ENCODE assay signal across 17 cellular contexts in the genomic region with DNA sequence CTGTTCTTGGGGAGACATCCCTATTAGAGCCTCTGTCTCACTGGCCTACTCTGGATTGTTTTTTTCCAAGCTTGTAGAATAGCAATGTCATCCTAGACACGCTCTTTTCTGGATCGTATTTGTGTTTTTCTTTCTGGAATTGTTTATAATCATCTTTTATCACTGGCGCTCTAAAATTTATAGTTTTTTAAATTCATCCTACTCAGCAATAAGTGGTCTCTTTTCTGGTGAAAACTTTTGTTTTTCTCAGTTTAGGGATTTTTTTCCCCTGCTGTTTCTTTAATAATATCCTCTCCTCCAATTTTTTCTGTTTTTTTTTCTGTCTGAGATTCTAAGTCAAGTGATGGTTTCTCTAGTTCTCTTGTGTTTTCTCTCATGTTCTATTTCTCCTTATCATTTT. TPM values are rescaled to one million over a fixed set of nuclear protein-coding genes. Genes with fewer than 3 reads are reported as not detected.
A peak's percentile ranks its signal among the peaks of the same experiment; 100 is the strongest.
DNase-seq lines count a peak whose midpoint lies in the region; ATAC-seq, FAIRE-seq and TF ChIP-seq lines count a peak whose summit lies in the region.
"Had no signal": no experiment of that assay in that cellular context is flagged by ENCODE, and none has a peak within 500 bp of the region (broad histone marks: within the 10 kb centered on the region; RNA-seq: fewer than 3 reads in every experiment).

No MANE protein-coding gene starts in this region.

- in situ Hi-C loops in K562 (cut with MboI): loop anchor here (10.0 kb wide), 1 partner anchor 153 kb away; a partner anchor contains a TSS

- H4K20me1 ChIP-seq in SK-N-SH (ENCODE audit: insufficient read depth) (no peaks in the 10 kb centered on the region), K562 (replicated peaks; ENCODE audit: control insufficient read depth, insufficient read depth, low read length) (no peaks in the 10 kb centered on the region)
- H4K20me1 ChIP-seq: BLaER1 had no signal

- BruUV-seq in K562 (replicated peaks; lab: Mats Ljungman, UMichigan): no TSS peak

- no peaks in the 10 kb centered on the region for H3K27me3 ChIP-seq in SK-N-SH (ENCODE audit: insufficient read depth)
- 0 out of 5 replicates have a peak, but pooled peaks cover 0 to 4% of the 10 kb centered on the region in 2 experiments for H3K27me3 ChIP-seq in K562 (ENCODE audit: control insufficient read depth in 2 of 2, insufficient read depth in 2 of 2, low read length in 2 of 2)
- no peaks in the 10 kb centered on the region for H3K27me3 ChIP-seq in muscle layer of duodenum (ENCODE audit: low read depth, low read length)
- no peaks in the 10 kb centered on the region for H3K27me3 ChIP-seq in uterus

- H3K79me2 ChIP-seq in SK-N-SH (ENCODE audit: insufficient read depth): no peaks in the 10 kb centered on the region
- H3K79me2 ChIP-seq in K562 (ENCODE audit: control insufficient read depth, insufficient read depth, low read length): no peaks in the 10 kb centered on the region

- peak overlapping the region; percentile 12; the same call in 1 of the 2 replicates for H2AFZ ChIP-seq in SK-N-SH (ENCODE audit: low read depth)
- H2AFZ ChIP-seq in K562 (ENCODE audit: low read depth, low read length): no peak overlapping the region

- TF ChIP-seq CTCF in SK-N-SH (IDR thresholded peaks at IDR 0.05): no peak
- TF ChIP-seq CTCF in K562 (IDR thresholded peaks at IDR 0.05 in 2 of 3, conservative IDR thresholded peaks at IDR 0.05 in 1 of 3; ENCODE audit: insufficient read depth in 2 of 3, low read depth in 1 of 3, low read length in 3 of 3): no peak
- no peak for TF ChIP-seq CTCF in uterus (IDR thresholded peaks at IDR 0.05)

- TF ChIP-seq EP300 in SK-N-SH (IDR thresholded peaks at IDR 0.05; ENCODE audit: borderline replicate concordance in 1 of 2, low read depth in 1 of 2, low read length in 1 of 2): no peak
- no peak for TF ChIP-seq EP300 in K562 (IDR thresholded peaks at IDR 0.05; ENCODE audit: low read length)

- H3K9me3 ChIP-seq in SK-N-SH (no peaks in the 10 kb centered on the region), K562 (replicated peaks; ENCODE audit: control insufficient read depth, insufficient read depth, low read depth, low read length) (no peaks in the 10 kb centered on the region), muscle layer of duodenum (ENCODE audit: control insufficient read depth in 1 of 2, low read length in 2 of 2) (no peaks in the 10 kb centered on the region), uterus (no peaks in the 10 kb centered on the region)
- H3K9me3 ChIP-seq: BLaER1 had no signal

- CTCF ChIA-PET in SK-N-SH (lab: Yijun Ruan, JAX): interaction anchor here (1.0 to 1.4 kb wide), 2 partner anchors 187 to 223 kb away, joined by 3 read pairs; a partner anchor contains a TSS
- CTCF ChIA-PET in K562 (lab: Yijun Ruan, JAX; ENCODE audit: low intra/inter-chr PET ratio): no interaction called here

- H3K27ac ChIP-seq in SK-N-SH (ENCODE audit: low read depth in 2 of 2, low read length in 1 of 2) (peak overlapping the region; percentile 84 to 94), K562 (ENCODE audit: extremely low read depth, low read depth, low read length) (no peak overlapping the region), muscle layer of duodenum (ENCODE audit: low read length) (peak overlapping the region; percentile 22), uterus (peak overlapping the region; percentile 83 to 96)
- H3K27ac ChIP-seq: 22Rv1, BLaER1 had no signal

- POLR2A ChIA-PET in SK-N-SH (lab: Yijun Ruan, JAX): no interaction called here
- POLR2A ChIA-PET in K562 (lab: Yijun Ruan, JAX): interaction anchor here (0.6 kb wide), 1 partner anchor 204 kb away, joined by 3 read pairs; no protein-coding TSS in a partner anchor

- 0 out of 2 replicates have a peak overlapping the region, but pooled peaks have one; percentile 47 for H3K4me2 ChIP-seq in SK-N-SH
- no peak overlapping the region for H3K4me2 ChIP-seq in K562 (ENCODE audit: insufficient read depth, low read length)
- H3K4me2 ChIP-seq: BLaER1 had no signal

- peaks cover 36% of the 10 kb centered on the region for H3F3A ChIP-seq in SK-N-SH (replicated peaks; ENCODE audit: insufficient read depth)

- H3K9ac ChIP-seq in SK-N-SH (no peak overlapping the region; the same call in 1 of the 2 replicates), K562 (ENCODE audit: insufficient read depth in 1 of 2, low read depth in 2 of 2, low read length in 2 of 2) (no peak overlapping the region)
- H3K9ac ChIP-seq: BLaER1 had no signal

- H3K36me3 ChIP-seq in SK-N-SH (replicated peaks in 1 of 2; ENCODE audit: control insufficient read depth in 1 of 2, insufficient read depth in 2 of 2, low read length in 1 of 2): no peaks in the 10 kb centered on the region
- no peaks in the 10 kb centered on the region for H3K36me3 ChIP-seq in K562 (ENCODE audit: control insufficient read depth, insufficient read depth, low read length)
- H3K36me3 ChIP-seq in muscle layer of duodenum (ENCODE audit: control insufficient read depth in 1 of 2, insufficient read depth in 2 of 2, low read length in 2 of 2): no peaks in the 10 kb centered on the region
- H3K36me3 ChIP-seq in uterus: no peaks in the 10 kb centered on the region
- H3K36me3 ChIP-seq: BLaER1 had no signal

- no peak for FAIRE-seq in K562 (lab: Jason Lieb, UNC)
- FAIRE-seq: HTR-8/SVneo had no signal

- H3K9me2 ChIP-seq in SK-N-SH: no peaks in the 10 kb centered on the region

- H3K4me1 ChIP-seq in SK-N-SH (ENCODE audit: control insufficient read depth in 1 of 2, insufficient read depth in 2 of 2, low read depth in 1 of 2, low read length in 1 of 2) (peaks cover 0 to 29% of the 10 kb centered on the region in 2 experiments), K562 (replicated peaks in 1 of 2; ENCODE audit: control insufficient read depth in 2 of 2, insufficient read depth in 2 of 2, low read length in 2 of 2) (no peaks in the 10 kb centered on the region), muscle layer of duodenum (ENCODE audit: control insufficient read depth in 1 of 2, insufficient read depth in 2 of 2, low read length in 2 of 2) (peaks cover 0 to 17% of the 10 kb centered on the region in 2 donors), uterus (peaks cover 0 to 10% of the 10 kb centered on the region in 2 donors)

- H3K9me1 ChIP-seq in K562 (ENCODE audit: control insufficient read depth, insufficient read depth, low read length): no peaks in the 10 kb centered on the region

- intact Hi-C loops in K562 (cut with micrococcal nuclease): loop anchor here (10.0 kb wide), 2 partner anchors 183 to 273 kb away; a partner anchor contains a TSS
- intact Hi-C loops in uterus (cut with DNase I; ENCODE audit: low total_unique reads): loop anchor here (5.0 kb wide), 2 partner anchors 151 to 224 kb away; a partner anchor contains a TSS

- WGBS in SK-N-SH (ENCODE audit: low lambda C conversion rate): 62% methylated on average over 3 of the region's 3 CpGs
- WGBS in K562 (ENCODE audit: insufficient coverage, low coverage, missing lambda C conversion rate): 3% methylated on average over 3 of the region's 3 CpGs

- TF ChIP-seq RAD21 in SK-N-SH (IDR thresholded peaks at IDR 0.05; ENCODE audit: low read length) (no peak), K562 (CRISPR knock-in tag; conservative IDR thresholded peaks at IDR 0.05 in 1 of 2, IDR thresholded peaks at IDR 0.05 in 1 of 2) (no peak)

- TF ChIP-seq POLR2A in K562 (conservative IDR thresholded peaks at IDR 0.05) (no peak), uterus (IDR thresholded peaks at IDR 0.05) (no peak)

- DNase-seq in SK-N-SH: no peak
- no peak for DNase-seq in K562 (ENCODE audit: extremely low read depth in 1 of 4, low spot score in 3 of 4)
- DNase-seq in uterus: no peak
- no peak for DNase-seq in effector CD8-positive, alpha-beta T cell (lab: John Stamatoyannopoulos, UW)
- DNase-seq: AML-193; CD8-positive, alpha-beta memory T cell; DMS53; GF-D8; HCEC 1CT; HFFc6 had no signal

- ATAC-seq in SK-N-SH treated with all-trans-retinoic acid at 6 μM for 48 hours (no peak), K562 (no peak), GM19324 (IDR thresholded peaks at IDR 0.05; ENCODE audit: low FRiP score, unreplicated experiment) (no peak)

- H3K4me3 ChIP-seq in SK-N-SH (ENCODE audit: low read depth in 2 of 2, low read length in 1 of 2) (no peak overlapping the region), K562 (no peak overlapping the region), muscle layer of duodenum (ENCODE audit: low read depth in 1 of 2, low read length in 2 of 2) (no peak overlapping the region), uterus (no peak overlapping the region)
- H3K4me3 ChIP-seq: BLaER1 had no signal

RNA-seq across cellular contexts. Expression of a gene that starts 25.2 kb away (rescaled TPM):
- polyA plus RNA-seq in SK-N-SH (2012; rRNA removed): not detected in 2 replicates
- not detected in 2 replicates for polyA plus RNA-seq in SK-N-SH (2012; cell fraction: cytosol; rRNA removed)
- polyA plus RNA-seq in SK-N-SH (2012; cell fraction: nucleus; rRNA removed): 0.10 TPM in 1 of 2 replicates, not detected in the other
- not detected in 2 replicates for total RNA-seq in K562 (2011; cell fraction: chromatin; rRNA removed; ENCODE audit: low replicate concordance)
- not detected in 2 replicates for total RNA-seq in K562 (2011; cell fraction: nucleolus; rRNA removed)
- not detected in 2 replicates for total RNA-seq in K562 (2011; cell fraction: nucleoplasm; rRNA removed)
- not detected in 2 replicates for total RNA-seq in K562 (2014; rRNA removed)
- total RNA-seq in K562 (2014; rRNA removed; fragmentation: Illumina TruSeq; extraction: Trizol): not detected in 2 replicates
- total RNA-seq in K562 (2015; rRNA removed; fragmentation: Illumina TruSeq; extraction: Trizol): not detected in 2 replicates
- total RNA-seq in K562 (2021): not detected in 2 replicates
- not detected in 2 replicates for polyA plus RNA-seq in K562 (2011; rRNA removed)
- polyA plus RNA-seq in K562 (2011; cell fraction: cytosol; rRNA removed): not detected in 2 replicates
- 0.22 TPM in 1 of 2 replicates, not detected in the other for polyA plus RNA-seq in K562 (2011; cell fraction: nucleus; rRNA removed)
- polyA plus RNA-seq in K562 (2012): not detected in 2 replicates
- not detected in 2 replicates for polyA plus RNA-seq in K562 (2014; fragmentation: Illumina TruSeq; extraction: Trizol)
- under 1 TPM in 1 of 2 experiments, not detected in 1; 0.15 TPM for polyA plus RNA-seq in K562 (2014; fragmentation: Nextera tagmentation; extraction: Ambion mirVana)
- not detected in 2 replicates for polyA plus RNA-seq in K562 (2014; rRNA removed)
- not detected in 2 replicates for polyA minus RNA-seq in K562 (2011; rRNA and poly(A)+ RNA removed)
- polyA minus RNA-seq in K562 (2011; cell fraction: cytosol; rRNA and poly(A)+ RNA removed): not detected in 2 replicates
- polyA minus RNA-seq in K562 (2011; cell fraction: nucleus; rRNA and poly(A)+ RNA removed): not detected in 2 replicates
- not detected for total RNA-seq in uterus
- total RNA-seq: CD8-positive, alpha-beta memory T cell; H4; HFFc6 had no signal
- polyA plus RNA-seq: CD8-positive, alpha-beta memory T cell had no signal

RNA-seq across cellular contexts. Expression of a gene that starts 36.6 kb away (rescaled TPM):
- polyA plus RNA-seq in SK-N-SH (2012; rRNA removed): 362 and 393 TPM in 2 replicates
- 353 and 368 TPM in 2 replicates for polyA plus RNA-seq in SK-N-SH (2012; cell fraction: cytosol; rRNA removed)
- polyA plus RNA-seq in SK-N-SH (2012; cell fraction: nucleus; rRNA removed): 212 and 243 TPM in 2 replicates
- total RNA-seq in K562 (2011; cell fraction: chromatin; rRNA removed; ENCODE audit: low replicate concordance): 0.39 TPM in 1 of 2 replicates, not detected in the other
- 0.53 TPM in 1 of 2 replicates, not detected in the other for total RNA-seq in K562 (2011; cell fraction: nucleolus; rRNA removed)
- 0.76 and 0.81 TPM in 2 replicates for total RNA-seq in K562 (2011; cell fraction: nucleoplasm; rRNA removed)
- total RNA-seq in K562 (2014; rRNA removed): 63.2 and 100 TPM in 2 replicates
- 67.3 and 68.7 TPM in 2 replicates for total RNA-seq in K562 (2014; rRNA removed; fragmentation: Illumina TruSeq; extraction: Trizol)
- 145 and 151 TPM in 2 replicates for total RNA-seq in K562 (2015; rRNA removed; fragmentation: Illumina TruSeq; extraction: Trizol)
- 51.1 and 55.8 TPM in 2 replicates for total RNA-seq in K562 (2021)
- polyA plus RNA-seq in K562 (2011; rRNA removed): 9.5 and 21.9 TPM in 2 replicates
- polyA plus RNA-seq in K562 (2011; cell fraction: cytosol; rRNA removed): 11.3 and 35.3 TPM in 2 replicates
- polyA plus RNA-seq in K562 (2011; cell fraction: nucleus; rRNA removed): 2.8 and 7.8 TPM in 2 replicates
- 132 and 187 TPM in 2 replicates for polyA plus RNA-seq in K562 (2012)
- polyA plus RNA-seq in K562 (2014; fragmentation: Illumina TruSeq; extraction: Trizol): 114 and 145 TPM in 2 replicates
- polyA plus RNA-seq in K562 (2014; fragmentation: Nextera tagmentation; extraction: Ambion mirVana): 100 to 1,000 TPM; 171 to 204 TPM
- polyA plus RNA-seq in K562 (2014; rRNA removed): 90.4 and 116 TPM in 2 replicates
- polyA minus RNA-seq in K562 (2011; rRNA and poly(A)+ RNA removed): 12.7 and 19.3 TPM in 2 replicates
- 3.9 and 4.3 TPM in 2 replicates for polyA minus RNA-seq in K562 (2011; cell fraction: cytosol; rRNA and poly(A)+ RNA removed)
- 0.27 and 4.2 TPM in 2 replicates for polyA minus RNA-seq in K562 (2011; cell fraction: nucleus; rRNA and poly(A)+ RNA removed)
- 100 to 1,000 TPM in 1 of 4 donors, 10 to 100 TPM in 3; 28.4 to 175 (median 59.9) TPM for total RNA-seq in uterus

RNA-seq across cellular contexts. Expression of a gene that starts 59.7 kb away (rescaled TPM):
- polyA plus RNA-seq in SK-N-SH (2012; rRNA removed): 0.64 and 1.1 TPM in 2 replicates
- 1.2 and 1.7 TPM in 2 replicates for polyA plus RNA-seq in SK-N-SH (2012; cell fraction: cytosol; rRNA removed)
- polyA plus RNA-seq in SK-N-SH (2012; cell fraction: nucleus; rRNA removed): 0.22 and 0.58 TPM in 2 replicates
- not detected in 2 replicates for total RNA-seq in K562 (2011; cell fraction: chromatin; rRNA removed; ENCODE audit: low replicate concordance)
- not detected in 2 replicates for total RNA-seq in K562 (2011; cell fraction: nucleolus; rRNA removed)
- total RNA-seq in K562 (2011; cell fraction: nucleoplasm; rRNA removed): not detected in 2 replicates
- total RNA-seq in K562 (2014; rRNA removed): 0.27 TPM in 1 of 2 replicates, not detected in the other
- total RNA-seq in K562 (2014; rRNA removed; fragmentation: Illumina TruSeq; extraction: Trizol): 0.07 TPM in 1 of 2 replicates, not detected in the other
- total RNA-seq in K562 (2015; rRNA removed; fragmentation: Illumina TruSeq; extraction: Trizol): 0.11 TPM in 1 of 2 replicates, not detected in the other
- total RNA-seq in K562 (2021): 0.13 TPM in 1 of 2 replicates, not detected in the other
- not detected in 2 replicates for polyA plus RNA-seq in K562 (2011; rRNA removed)
- not detected in 2 replicates for polyA plus RNA-seq in K562 (2011; cell fraction: cytosol; rRNA removed)
- not detected in 2 replicates for polyA plus RNA-seq in K562 (2011; cell fraction: nucleus; rRNA removed)
- 0.05 TPM in 1 of 2 replicates, not detected in the other for polyA plus RNA-seq in K562 (2012)
- 0.08 TPM in 1 of 2 replicates, not detected in the other for polyA plus RNA-seq in K562 (2014; fragmentation: Illumina TruSeq; extraction: Trizol)
- not detected for polyA plus RNA-seq in K562 (2014; fragmentation: Nextera tagmentation; extraction: Ambion mirVana)
- polyA plus RNA-seq in K562 (2014; rRNA removed): not detected in 2 replicates
- polyA minus RNA-seq in K562 (2011; rRNA and poly(A)+ RNA removed): not detected in 2 replicates
- polyA minus RNA-seq in K562 (2011; cell fraction: cytosol; rRNA and poly(A)+ RNA removed): not detected in 2 replicates
- not detected in 2 replicates for polyA minus RNA-seq in K562 (2011; cell fraction: nucleus; rRNA and poly(A)+ RNA removed)
- total RNA-seq in uterus: 1 to 10 TPM in 2 of 4 donors, under 1 TPM in 1, not detected in 1; 0.61 to 2.6 (median 1.5) TPM
- total RNA-seq: H4, HFFc6 had no signal
